In genomic region chr15:68271854-68272471, GRCh38 we compare ENCODE assay signal across 10 cellular contexts. TPM values are rescaled to one million over a fixed set of nuclear protein-coding genes. Genes with fewer than 3 reads are reported as not detected.
A peak's percentile ranks its signal among the peaks of the same experiment; 100 is the strongest.
DNase-seq lines count a peak whose midpoint lies in the region; ATAC-seq and TF ChIP-seq lines count a peak whose summit lies in the region.
"Had no signal": no experiment of that assay in that cellular context is flagged by ENCODE, and none has a peak within 500 bp of the region (broad histone marks: within the 10 kb centered on the region; RNA-seq: fewer than 3 reads in every experiment).

No MANE protein-coding gene starts in this region.

- no peaks in the 10 kb centered on the region for H3K9me3 Mint-ChIP-seq in activated naive CD8-positive, alpha-beta T cell treated with anti-CD3 and anti-CD28 coated beads for 36 hours
- H3K9me3 Mint-ChIP-seq: central memory CD8-positive, alpha-beta T cell had no signal

- H2AFZ ChIP-seq in parathyroid adenoma: peak overlapping the region; percentile 72

- H3K4me1 Mint-ChIP-seq in activated naive CD8-positive, alpha-beta T cell treated with anti-CD3 and anti-CD28 coated beads for 36 hours: peaks cover 7% of the 10 kb centered on the region

- H3K4me2 ChIP-seq in parathyroid adenoma (ENCODE audit: low read length): no peak overlapping the region

- no peak for TF ChIP-seq CTCF in parathyroid adenoma (IDR thresholded peaks at IDR 0.05)

- peak overlapping the region; percentile 46 for H3K27ac ChIP-seq in SJSA1
- H3K27ac ChIP-seq in parathyroid adenoma: no peak overlapping the region

- H3K27me3 Mint-ChIP-seq in activated naive CD8-positive, alpha-beta T cell treated with anti-CD3 and anti-CD28 coated beads for 36 hours: no peaks in the 10 kb centered on the region

- no peak for ATAC-seq in GM21786 (IDR thresholded peaks at IDR 0.05; ENCODE audit: unreplicated experiment)
- no peak for ATAC-seq in HG03135 (IDR thresholded peaks at IDR 0.05; ENCODE audit: unreplicated experiment)

- peaks cover 35% of the 10 kb centered on the region for H3K4me1 ChIP-seq in SJSA1 (replicated peaks)
- H3K4me1 ChIP-seq in parathyroid adenoma: no peaks in the 10 kb centered on the region

- H3K79me2 ChIP-seq in parathyroid adenoma: no peaks in the 10 kb centered on the region

- no peak overlapping the region for H3K9ac ChIP-seq in parathyroid adenoma

- no peak overlapping the region for H3K4me3 Mint-ChIP-seq in activated naive CD8-positive, alpha-beta T cell treated with anti-CD3 and anti-CD28 coated beads for 36 hours
- H3K4me3 Mint-ChIP-seq: central memory CD8-positive, alpha-beta T cell had no signal

- H3K9me3 ChIP-seq in SJSA1 (replicated peaks) (no peaks in the 10 kb centered on the region), parathyroid adenoma (ENCODE audit: control insufficient read depth, low read length) (no peaks in the 10 kb centered on the region)

- H3K36me3 Mint-ChIP-seq in activated naive CD8-positive, alpha-beta T cell treated with anti-CD3 and anti-CD28 coated beads for 36 hours: no peaks in the 10 kb centered on the region

- no peak overlapping the region for H3K4me3 ChIP-seq in SJSA1
- H3K4me3 ChIP-seq in parathyroid adenoma (ENCODE audit: low read depth, low read length): no peak overlapping the region

- no peaks in the 10 kb centered on the region for H3K36me3 ChIP-seq in SJSA1
- no peaks in the 10 kb centered on the region for H3K36me3 ChIP-seq in parathyroid adenoma (ENCODE audit: control insufficient read depth, insufficient read depth, low read length)

- DNase-seq in ELF-1 (ENCODE audit: low read depth, low spot score): peak; percentile 84
- DNase-seq in SJSA1 (ENCODE audit: low read depth in 1 of 2, low spot score in 2 of 2): peak; percentile 60 to 67
- DNase-seq in globus pallidus (ENCODE audit: low spot score): peak; percentile 56
- DNase-seq in activated effector memory CD4-positive, alpha-beta T cell treated with Interleukin-2 at 50 U/mL for 16 hours: no peak
- no peak for DNase-seq in activated naive CD8-positive, alpha-beta T cell treated with anti-CD3 and anti-CD28 coated beads for 36 hours
- DNase-seq: NCI-H1436 had no signal

- no peak overlapping the region for H3K27ac Mint-ChIP-seq in activated naive CD8-positive, alpha-beta T cell treated with anti-CD3 and anti-CD28 coated beads for 36 hours

- H3K27me3 ChIP-seq in SJSA1 (replicated peaks) (no peaks in the 10 kb centered on the region), parathyroid adenoma (ENCODE audit: control insufficient read depth, insufficient read depth, low read length) (no peaks in the 10 kb centered on the region)

RNA-seq across cellular contexts. Expression of gene FEM1B, which starts 5.6 kb away (rescaled TPM):
- total RNA-seq in SJSA1 (2014; rRNA removed; shearing (Covaris generic)): 30.5 and 47.7 TPM in 2 replicates
- 10 to 100 TPM; 37.0 to 44.1 TPM for total RNA-seq in activated naive CD8-positive, alpha-beta T cell treated with anti-CD3 and anti-CD28 coated beads for 36 hours

RNA-seq across cellular contexts. Expression of gene CLN6, which starts 42.4 kb away (rescaled TPM):
- total RNA-seq in SJSA1 (2014; rRNA removed; shearing (Covaris generic)): 12.4 and 30.3 TPM in 2 replicates
- total RNA-seq in activated naive CD8-positive, alpha-beta T cell treated with anti-CD3 and anti-CD28 coated beads for 36 hours: 10 to 100 TPM; 67.7 to 72.0 TPM

Comparison
In these comparisons a context has a peak if more than half of its experiments do, and no peak if none do; other contexts are left out.
1. DNase-seq: peak in ELF-1 (single experiment), SJSA1 (2 of 2) and globus pallidus (single experiment); none in activated effector memory CD4-positive, alpha-beta T cell treated with Interleukin-2 at 50 U/mL for 16 hours (single experiment) and activated naive CD8-positive, alpha-beta T cell treated with anti-CD3 and anti-CD28 coated beads for 36 hours (single experiment).